In genomic region chr6:100176951-100177710, GRCh38 we compare ENCODE assay signal across 18 cellular contexts.
DNase-seq lines count a peak whose midpoint lies in the region; ATAC-seq lines count a peak whose summit lies in the region.
"Had no signal": no experiment of that assay in that cellular context is flagged by ENCODE, and none has a peak within 500 bp of the region (broad histone marks: within the 10 kb centered on the region; RNA-seq: fewer than 3 reads in every experiment).

No MANE protein-coding gene starts in this region.

- DNase-seq in stimulated activated naive CD8-positive, alpha-beta T cell treated with anti-CD3 and anti-CD28 coated beads, Interleukin-15, Interleukin-2, amounts not matched to agents 100 U/mL and 50 U/mL, for 24 hours: no peak
- no peak for DNase-seq in stimulated activated naive CD8-positive, alpha-beta T cell treated with anti-CD3 and anti-CD28 coated beads, Interleukin-15, amount 100 ng/mL, for 72 hours
- no peak for DNase-seq in adipocyte (ENCODE audit: low read depth)
- DNase-seq in mesenchymal stem cell: no peak
- DNase-seq in activated CD4-positive, alpha-beta memory T cell treated with anti-CD3 and anti-CD28 coated beads for 36 hours: no peak
- no peak for DNase-seq in activated effector memory CD4-positive, alpha-beta T cell treated with anti-CD3 and anti-CD28 coated beads, Interleukin-2, amount 50 U/mL, for 16 hours
- DNase-seq: activated CD4-positive, alpha-beta T cell treated with anti-CD3 and anti-CD28 coated beads for 48 hours; activated naive CD4-positive, alpha-beta T cell treated with anti-CD3 and anti-CD28 coated beads, Interleukin-2, amount 10 ng/mL, durations not matched to agents 7 days and 5 days; activated T-cell treated with anti-CD3 and anti-CD28 coated beads for 4 hours; natural killer cell; NCI-H2029 treated with DMSO at 0.1 percent for 48 hours; NCI-H510A treated with DMSO at 0.1 percent for 48 hours had no signal

- no peak overlapping the region for H2BK5ac ChIP-seq in mesenchymal stem cell (ENCODE audit: low read depth, low read length, poor library complexity, severe bottlenecking)

- H3K4me1 ChIP-seq in adipocyte (ENCODE audit: control insufficient read depth, insufficient read depth, low read length) (peaks cover 80% of the 10 kb centered on the region), mesenchymal stem cell (ENCODE audit: control insufficient read depth, insufficient read depth, low read depth, low read length) (peaks cover 4% of the 10 kb centered on the region)

- no peaks in the 10 kb centered on the region for H3K9me3 Mint-ChIP-seq in stimulated activated naive CD8-positive, alpha-beta T cell treated with anti-CD3 and anti-CD28 coated beads, Interleukin-15, amount 100 ng/mL, for 72 hours
- no peaks in the 10 kb centered on the region for H3K9me3 Mint-ChIP-seq in activated CD4-positive, alpha-beta memory T cell treated with anti-CD3 and anti-CD28 coated beads for 36 hours
- H3K9me3 Mint-ChIP-seq: activated naive CD4-positive, alpha-beta T cell treated with anti-CD3 and anti-CD28 coated beads, Interleukin-2, amount 10 ng/mL, durations not matched to agents 7 days and 5 days; stimulated activated naive CD8-positive, alpha-beta T cell treated with anti-CD3 and anti-CD28 coated beads, Interleukin-15, Interleukin-2, amounts not matched to agents 100 ng/mL and 50 ng/mL, for 24 hours had no signal

- 89% methylated on average over 4 of the region's 4 CpGs for WGBS in mesenchymal stem cell

- H4K8ac ChIP-seq in mesenchymal stem cell (ENCODE audit: low read length): no peak overlapping the region

- no peaks in the 10 kb centered on the region for H3K27me3 ChIP-seq in adipocyte (replicated peaks; ENCODE audit: control insufficient read depth, insufficient read depth, low read length)
- H3K27me3 ChIP-seq in mesenchymal stem cell (ENCODE audit: control insufficient read depth in 1 of 2, insufficient read depth in 1 of 2, low read length in 2 of 2): no peaks in the 10 kb centered on the region
- H3K27me3 ChIP-seq: body of pancreas had no signal

- H3K18ac ChIP-seq in mesenchymal stem cell (ENCODE audit: low read depth in 1 of 2, low read length in 2 of 2): peak overlapping the region; percentile 4 to 28

- no peak overlapping the region for H4K91ac ChIP-seq in mesenchymal stem cell (ENCODE audit: low read length)

- no peak overlapping the region for H3K27ac Mint-ChIP-seq in stimulated activated naive CD8-positive, alpha-beta T cell treated with anti-CD3 and anti-CD28 coated beads, Interleukin-15, amount 100 ng/mL, for 72 hours
- no peak overlapping the region for H3K27ac Mint-ChIP-seq in activated CD4-positive, alpha-beta memory T cell treated with anti-CD3 and anti-CD28 coated beads for 36 hours
- H3K27ac Mint-ChIP-seq: activated naive CD4-positive, alpha-beta T cell treated with anti-CD3 and anti-CD28 coated beads, Interleukin-2, amount 10 ng/mL, durations not matched to agents 7 days and 5 days; CD4-positive, CD25-positive, alpha-beta regulatory T cell; natural killer cell; stimulated activated naive CD8-positive, alpha-beta T cell treated with anti-CD3 and anti-CD28 coated beads, Interleukin-15, Interleukin-2, amounts not matched to agents 100 ng/mL and 50 ng/mL, for 24 hours had no signal

- H2AK5ac ChIP-seq in mesenchymal stem cell (ENCODE audit: low read length, severe bottlenecking): peak overlapping the region; percentile 71

- H3K9ac ChIP-seq in adipocyte (ENCODE audit: low read length): peak overlapping the region; percentile 85
- peak overlapping the region; percentile 75 for H3K9ac ChIP-seq in mesenchymal stem cell (ENCODE audit: low read length)

- peak; percentile 19 for ATAC-seq in stimulated activated naive CD8-positive, alpha-beta T cell treated with anti-CD3 and anti-CD28 coated beads, Interleukin-15, Interleukin-2, amounts not matched to agents 100 U/mL and 50 U/mL, for 24 hours
- ATAC-seq in stimulated activated naive CD8-positive, alpha-beta T cell treated with anti-CD3 and anti-CD28 coated beads, Interleukin-15, amount 100 ng/mL, for 72 hours: no peak
- ATAC-seq in GM18502 (IDR thresholded peaks at IDR 0.05; ENCODE audit: poor library complexity, unreplicated experiment) (no peak), GM21786 (IDR thresholded peaks at IDR 0.05; ENCODE audit: unreplicated experiment) (no peak)
- ATAC-seq: natural killer cell had no signal

- H3K36me3 Mint-ChIP-seq in activated CD4-positive, alpha-beta memory T cell treated with anti-CD3 and anti-CD28 coated beads for 36 hours: no peaks in the 10 kb centered on the region
- H3K36me3 Mint-ChIP-seq: activated naive CD4-positive, alpha-beta T cell treated with anti-CD3 and anti-CD28 coated beads, Interleukin-2, amount 10 ng/mL, durations not matched to agents 7 days and 5 days; CD4-positive, CD25-positive, alpha-beta regulatory T cell; natural killer cell had no signal

- H3K27me3 Mint-ChIP-seq in stimulated activated naive CD8-positive, alpha-beta T cell treated with anti-CD3 and anti-CD28 coated beads, Interleukin-15, amount 100 ng/mL, for 72 hours: no peaks in the 10 kb centered on the region
- peaks cover 3% of the 10 kb centered on the region for H3K27me3 Mint-ChIP-seq in activated CD4-positive, alpha-beta memory T cell treated with anti-CD3 and anti-CD28 coated beads for 36 hours
- H3K27me3 Mint-ChIP-seq: activated naive CD4-positive, alpha-beta T cell treated with anti-CD3 and anti-CD28 coated beads, Interleukin-2, amount 10 ng/mL, durations not matched to agents 7 days and 5 days; CD4-positive, CD25-positive, alpha-beta regulatory T cell had no signal

- H3K23ac ChIP-seq in mesenchymal stem cell (ENCODE audit: low read length in 2 of 2): no peak overlapping the region

- H3K36me3 ChIP-seq in adipocyte (ENCODE audit: control insufficient read depth, insufficient read depth, low read length, severe bottlenecking) (no peaks in the 10 kb centered on the region), mesenchymal stem cell (ENCODE audit: control insufficient read depth in 1 of 2, insufficient read depth in 2 of 2, low read depth in 1 of 2, low read length in 2 of 2) (no peaks in the 10 kb centered on the region)

- H2AFZ ChIP-seq in mesenchymal stem cell (ENCODE audit: low read depth, low read length): no peak overlapping the region

- H2BK12ac ChIP-seq in mesenchymal stem cell (ENCODE audit: low read length in 2 of 2): peak overlapping the region; percentile 5 to 15

- intact Hi-C loops in activated CD4-positive, alpha-beta memory T cell treated with anti-CD3 and anti-CD28 coated beads for 36 hours (cut with micrococcal nuclease): no loop called here

- no peaks in the 10 kb centered on the region for H3K79me1 ChIP-seq in mesenchymal stem cell (replicated peaks; ENCODE audit: low read length, poor library complexity, severe bottlenecking)

- POLR2A ChIA-PET in activated CD4-positive, alpha-beta memory T cell treated with anti-CD3 and anti-CD28 coated beads for 36 hours (lab: Charles Lee): no interaction called here

- H2BK120ac ChIP-seq in mesenchymal stem cell (ENCODE audit: low read depth, low read length): no peak overlapping the region

- CTCF ChIA-PET in activated CD4-positive, alpha-beta memory T cell treated with anti-CD3 and anti-CD28 coated beads for 36 hours (lab: Charles Lee): no interaction called here

- H3K4me3 ChIP-seq in adipocyte (ENCODE audit: low read length): peak overlapping the region; percentile 53
- H3K4me3 ChIP-seq in mesenchymal stem cell (ENCODE audit: insufficient read depth in 1 of 2, low read depth in 1 of 2, low read length in 2 of 2): peak overlapping the region in 1 of 2 experiments; percentile 5
- H3K4me3 ChIP-seq: body of pancreas, lung had no signal

- no peak overlapping the region for H3K4me2 ChIP-seq in mesenchymal stem cell (ENCODE audit: low read length, poor library complexity, severe bottlenecking)

- H3K4ac ChIP-seq in mesenchymal stem cell (ENCODE audit: low read depth in 1 of 2, low read length in 2 of 2): no peak overlapping the region

- H3K4me1 Mint-ChIP-seq in stimulated activated naive CD8-positive, alpha-beta T cell treated with anti-CD3 and anti-CD28 coated beads, Interleukin-15, amount 100 ng/mL, for 72 hours: no peaks in the 10 kb centered on the region
- peaks cover 4% of the 10 kb centered on the region for H3K4me1 Mint-ChIP-seq in activated CD4-positive, alpha-beta memory T cell treated with anti-CD3 and anti-CD28 coated beads for 36 hours (ENCODE audit: low read depth)
- H3K4me1 Mint-ChIP-seq: activated naive CD4-positive, alpha-beta T cell treated with anti-CD3 and anti-CD28 coated beads, Interleukin-2, amount 10 ng/mL, durations not matched to agents 7 days and 5 days; natural killer cell had no signal

- no peak overlapping the region for H2BK15ac ChIP-seq in mesenchymal stem cell (ENCODE audit: low read depth, poor library complexity, severe bottlenecking)

- no peak overlapping the region for H3K4me3 Mint-ChIP-seq in stimulated activated naive CD8-positive, alpha-beta T cell treated with anti-CD3 and anti-CD28 coated beads, Interleukin-15, amount 100 ng/mL, for 72 hours
- no peak overlapping the region for H3K4me3 Mint-ChIP-seq in activated CD4-positive, alpha-beta memory T cell treated with anti-CD3 and anti-CD28 coated beads for 36 hours
- H3K4me3 Mint-ChIP-seq: activated naive CD4-positive, alpha-beta T cell treated with anti-CD3 and anti-CD28 coated beads, Interleukin-2, amount 10 ng/mL, durations not matched to agents 7 days and 5 days; CD4-positive, CD25-positive, alpha-beta regulatory T cell; natural killer cell; stimulated activated naive CD8-positive, alpha-beta T cell treated with anti-CD3 and anti-CD28 coated beads, Interleukin-15, Interleukin-2, amounts not matched to agents 100 ng/mL and 50 ng/mL, for 24 hours had no signal

- no peak overlapping the region for H3K27ac ChIP-seq in mesenchymal stem cell (ENCODE audit: low read length, poor library complexity, severe bottlenecking)

- H3K14ac ChIP-seq in mesenchymal stem cell (ENCODE audit: low read length in 2 of 2): no peak overlapping the region

- H3K9me3 ChIP-seq in adipocyte (ENCODE audit: control insufficient read depth, low read length) (no peaks in the 10 kb centered on the region), mesenchymal stem cell (ENCODE audit: control insufficient read depth, low read length) (no peaks in the 10 kb centered on the region)
- H3K9me3 ChIP-seq: body of pancreas had no signal
